In the genomic region with DNA sequence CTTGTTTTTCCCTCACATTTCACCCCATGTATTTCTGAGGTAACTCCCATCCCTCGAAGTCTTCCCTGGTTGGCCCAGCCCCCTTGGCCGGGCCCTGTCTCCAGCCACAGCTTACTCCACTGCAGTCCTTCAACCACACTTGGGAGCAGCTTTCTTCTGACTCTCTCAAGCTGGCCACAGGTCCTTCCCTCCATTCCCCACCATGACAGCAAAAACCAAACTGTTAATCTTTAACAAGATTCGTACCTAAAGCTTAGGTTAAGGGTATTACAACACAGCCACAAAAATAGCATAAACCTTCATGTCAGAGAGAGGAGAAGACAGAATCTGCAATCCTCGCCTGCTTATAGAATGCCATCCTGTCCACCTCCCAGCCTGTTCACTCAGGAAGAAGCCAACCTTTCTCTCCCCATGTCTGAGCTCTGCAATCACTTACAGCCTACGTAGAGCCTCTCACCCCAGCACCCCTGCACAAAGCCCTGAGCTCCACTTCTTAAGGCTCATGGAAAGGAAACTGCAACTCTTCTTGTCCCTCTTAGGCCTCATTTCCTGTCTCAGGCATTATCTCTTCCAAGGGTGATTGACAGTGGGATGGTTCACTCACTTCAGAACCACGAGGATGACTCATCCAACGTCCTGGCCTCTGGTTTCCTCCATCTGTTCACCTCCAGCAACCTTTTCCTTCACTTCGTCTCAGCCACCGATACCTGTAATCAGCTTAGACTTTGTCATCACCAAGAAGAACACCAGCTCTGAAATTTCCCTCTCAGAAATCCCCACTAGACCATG, we compare ENCODE assay signal across 10 cellular contexts.
DNase-seq lines count a peak whose midpoint lies in the region; TF ChIP-seq lines count a peak whose summit lies in the region.
"Had no signal": no experiment of that assay in that cellular context is flagged by ENCODE, and none has a peak within 500 bp of the region (broad histone marks: within the 10 kb centered on the region; RNA-seq: fewer than 3 reads in every experiment).

No MANE protein-coding gene starts in this region.

- H3K27me3 ChIP-seq in hepatocyte (no peaks in the 10 kb centered on the region), left ventricle myocardium inferior (ENCODE audit: low read depth) (no peaks in the 10 kb centered on the region)

- H3K79me2 ChIP-seq in hepatocyte, result no peaks in the 10 kb centered on the region

- H3K36me3 ChIP-seq in hepatocyte (replicated peaks; ENCODE audit: insufficient read depth, low read depth), result no peaks in the 10 kb centered on the region
- H3K36me3 ChIP-seq in left ventricle myocardium inferior, result no peaks in the 10 kb centered on the region

- no peak overlapping the region for H3K4me2 ChIP-seq in hepatocyte
- H3K4me2 ChIP-seq: PC-9 had no signal

- no peaks in the 10 kb centered on the region for H3K9me2 ChIP-seq in hepatocyte (replicated peaks; ENCODE audit: insufficient read depth)

- peaks cover 22% of the 10 kb centered on the region for H3K4me1 ChIP-seq in hepatocyte (ENCODE audit: insufficient read depth)
- peaks cover 22% of the 10 kb centered on the region for H3K4me1 ChIP-seq in left ventricle myocardium inferior

- no peaks in the 10 kb centered on the region for H3K9me3 ChIP-seq in hepatocyte (ENCODE audit: low read depth)
- no peaks in the 10 kb centered on the region for H3K9me3 ChIP-seq in left ventricle myocardium inferior (replicated peaks)

- no peaks in the 10 kb centered on the region for H4K20me1 ChIP-seq in hepatocyte (ENCODE audit: insufficient read depth, poor library complexity, severe bottlenecking)

- intact Hi-C loops in posterior cingulate gyrus (cut with DNase I) (no loop called here), left ventricle myocardium inferior (cut with micrococcal nuclease) (no loop called here)

- H3K4me3 ChIP-seq in hepatocyte (no peak overlapping the region), left ventricle myocardium inferior (no peak overlapping the region)
- H3K4me3 ChIP-seq: PC-9 had no signal

- 50% methylated on average over 9 of the region's 9 CpGs for WGBS in hepatocyte (ENCODE audit: low lambda C conversion rate, missing lambda C conversion rate)

- DNase-seq in GM13977 (ENCODE audit: low spot score), result peak; percentile 81
- DNase-seq in H4 (ENCODE audit: low spot score), result peak; percentile 9
- DNase-seq in LHCN-M2 (ENCODE audit: low read depth), result peak; percentile 20
- peak; percentile 34 for DNase-seq in activated CD4-positive, alpha-beta T cell treated with anti-CD3 and anti-CD28 coated beads, Interleukin-2, amount 50 U/mL, for 1 hour
- peak; percentile 76 for DNase-seq in hepatocyte (ENCODE audit: low spot score)
- DNase-seq in posterior cingulate gyrus, result no peak
- DNase-seq in left ventricle myocardium inferior, result no peak
- no peak for DNase-seq in iPS-NIHi7 (ENCODE audit: extremely low spot score)
- DNase-seq: left cardiac atrium had no signal

- in situ Hi-C loops in GM13977 (cut with MboI; ENCODE audit: low pct_unique_long_range_greater_than_20kb, low sequenced_read_pairs, unreplicated experiment), result loop anchor here (10.0 kb wide), 1 partner anchor 228 kb away; no protein-coding TSS in a partner anchor

- peak overlapping the region; percentile 44 for H2AFZ ChIP-seq in hepatocyte
- H2AFZ ChIP-seq: PC-9 had no signal

- H3K27ac ChIP-seq in hepatocyte (peak overlapping the region; percentile 76), left ventricle myocardium inferior (replicated peaks) (no peak overlapping the region)
- H3K27ac ChIP-seq: PC-9 had no signal

- no peak for TF ChIP-seq CTCF in GM13977 (IDR thresholded peaks at IDR 0.05; ENCODE audit: extremely low read depth, insufficient read depth, missing control alignments)
- TF ChIP-seq CTCF in hepatocyte (IDR thresholded peaks at IDR 0.05; ENCODE audit: poor library complexity), result no peak
- no peak for TF ChIP-seq CTCF in left ventricle myocardium inferior (IDR thresholded peaks at IDR 0.05; ENCODE audit: borderline replicate concordance)

Comparison
In these comparisons a context has a peak if more than half of its experiments do, and no peak if none do; other contexts are left out.
1. DNase-seq: peak in GM13977 (single experiment), H4 (single experiment), LHCN-M2 (single experiment), activated CD4-positive, alpha-beta T cell treated with anti-CD3 and anti-CD28 coated beads, Interleukin-2, amount 50 U/mL, for 1 hour (single experiment) and hepatocyte (single experiment); none in posterior cingulate gyrus (0 of 10), left ventricle myocardium inferior (single experiment) and iPS-NIHi7 (single experiment).